Comparison of ENCODE assay signal across 20 cellular contexts in genomic region chr1:20448626-20449215, GRCh38. TPM values are rescaled to one million over a fixed set of nuclear protein-coding genes. Genes with fewer than 3 reads are reported as not detected.
DNase-seq lines count a peak whose midpoint lies in the region; ATAC-seq and TF ChIP-seq lines count a peak whose summit lies in the region.
"Had no signal": no experiment of that assay in that cellular context is flagged by ENCODE, and none has a peak within 500 bp of the region (broad histone marks: within the 10 kb centered on the region; RNA-seq: fewer than 3 reads in every experiment).

No MANE protein-coding gene starts in this region.

- no peak for TF ChIP-seq CTCF in upper lobe of right lung (IDR thresholded peaks at IDR 0.05)
- TF ChIP-seq CTCF in coronary artery (IDR thresholded peaks at IDR 0.05), result no peak

- H2BK120ac ChIP-seq in mesendoderm (ENCODE audit: low read depth, low read length), result no peak overlapping the region

- H3K9me3 ChIP-seq in upper lobe of right lung, result no peaks in the 10 kb centered on the region
- H3K9me3 ChIP-seq: spleen, tibial nerve had no signal

- no peak overlapping the region for H2AK5ac ChIP-seq in mesendoderm (ENCODE audit: low read length)

- H3K56ac ChIP-seq in mesendoderm (ENCODE audit: low read length), result no peak overlapping the region

- no peak overlapping the region for H3K4me2 ChIP-seq in mesendoderm (ENCODE audit: low read length)

- no peak overlapping the region for H3K23ac ChIP-seq in mesendoderm (ENCODE audit: low read length)

- H3K27me3 ChIP-seq in mesendoderm (ENCODE audit: insufficient read depth, low read length, poor library complexity) (no peaks in the 10 kb centered on the region), upper lobe of right lung (no peaks in the 10 kb centered on the region)

- no peaks in the 10 kb centered on the region for H3K79me1 ChIP-seq in mesendoderm (ENCODE audit: low read length)

- ATAC-seq in upper lobe of right lung, result no peak
- ATAC-seq: left lobe of liver, T-helper 17 cell had no signal

- H4K5ac ChIP-seq in mesendoderm (ENCODE audit: low read length), result no peak overlapping the region

- H3K9ac ChIP-seq in mesendoderm (ENCODE audit: low read length), result no peak overlapping the region

- DNase-seq in NCI-H524 (lab: John Stamatoyannopoulos, UW), result peak; percentile 76 to 82
- DNase-seq in NCI-H524 treated with DMSO at 0.1 percent for 48 hours (lab: John Stamatoyannopoulos, UW), result no peak
- DNase-seq in ecto neural progenitor cell (ENCODE audit: low spot score), result peak; percentile 60
- peak; percentile 47 for DNase-seq in mesendoderm
- peak; percentile 27 for DNase-seq in upper lobe of right lung
- DNase-seq in HuH-7.5 (ENCODE audit: low spot score), result no peak
- no peak for DNase-seq in HT-29 (ENCODE audit: low spot score)
- DNase-seq in coronary artery (ENCODE audit: low spot score), result no peak
- DNase-seq: activated B cell treated with CpG ODN at 0.5 μM for 24 hours; activated CD8-positive, alpha-beta memory T cell treated with anti-CD3 and anti-CD28 coated beads for 24 hours; DMS53; effector memory CD4-positive, alpha-beta T cell; NCI-H1092 treated with DMSO at 0.1 percent for 48 hours; SHP77; spleen; T-helper 17 cell had no signal

- no peak overlapping the region for H2BK15ac ChIP-seq in mesendoderm (replicated peaks; ENCODE audit: low read depth)

- no peaks in the 10 kb centered on the region for H3K36me3 ChIP-seq in mesendoderm (ENCODE audit: control insufficient read depth, insufficient read depth, low read length)
- no peaks in the 10 kb centered on the region for H3K36me3 ChIP-seq in upper lobe of right lung
- H3K36me3 ChIP-seq: cardiac muscle cell, spleen, tibial nerve had no signal

- intact Hi-C loops in upper lobe of right lung (cut with DNase I), result no loop called here

- no peaks in the 10 kb centered on the region for H3K4me1 ChIP-seq in mesendoderm (ENCODE audit: control insufficient read depth, low read depth, low read length)
- H3K4me1 ChIP-seq in upper lobe of right lung, result no peaks in the 10 kb centered on the region
- H3K4me1 ChIP-seq: spleen, tibial nerve had no signal

- no CpG with 5 or more reads among the region's 10 CpGs for WGBS in mesendoderm (ENCODE audit: extremely low coverage, insufficient coverage, low lambda C conversion rate)

- H3K27ac ChIP-seq in mesendoderm (ENCODE audit: low read depth, low read length) (no peak overlapping the region), upper lobe of right lung (no peak overlapping the region), coronary artery (no peak overlapping the region)
- H3K27ac ChIP-seq: C4-2B, cardiac muscle cell, spleen, tibial nerve had no signal

- H4K8ac ChIP-seq in mesendoderm (ENCODE audit: low read depth, low read length), result no peak overlapping the region

- H3K79me2 ChIP-seq in mesendoderm (ENCODE audit: control insufficient read depth, insufficient read depth, low read length), result no peaks in the 10 kb centered on the region

- no peak overlapping the region for H3K18ac ChIP-seq in mesendoderm (ENCODE audit: low read length)

- no peak overlapping the region for H3K4me3 ChIP-seq in mesendoderm (ENCODE audit: low read length)
- no peak overlapping the region for H3K4me3 ChIP-seq in upper lobe of right lung
- no peak overlapping the region for H3K4me3 ChIP-seq in coronary artery
- H3K4me3 ChIP-seq: cardiac muscle cell, spleen, tibial nerve had no signal

- H2BK5ac ChIP-seq in mesendoderm (ENCODE audit: low read length), result no peak overlapping the region

- H3K4ac ChIP-seq in mesendoderm (ENCODE audit: low read depth, low read length), result no peak overlapping the region

RNA-seq across cellular contexts. Expression of gene CAMK2N1, which starts 37.3 kb away (rescaled TPM):
- polyA plus RNA-seq in mesendoderm (2013, experiment 1 of 2), result 2.4 TPM
- 2.6 TPM for polyA plus RNA-seq in mesendoderm (2013, experiment 2 of 2)
- total RNA-seq in upper lobe of right lung, result 73.6 TPM
- total RNA-seq in HT-29 (2014; rRNA removed; shearing (Covaris generic)), result 13.9 and 17.0 TPM in 2 replicates

RNA-seq across cellular contexts. Expression of gene MUL1, which starts 59.2 kb away (rescaled TPM):
- polyA plus RNA-seq in mesendoderm (2013, experiment 1 of 2), result 10.8 TPM
- 10.5 TPM for polyA plus RNA-seq in mesendoderm (2013, experiment 2 of 2)
- 34.5 TPM for total RNA-seq in upper lobe of right lung
- 17.3 and 19.1 TPM in 2 replicates for total RNA-seq in HT-29 (2014; rRNA removed; shearing (Covaris generic))

Comparison
In these comparisons a context has a peak if more than half of its experiments do, and no peak if none do; other contexts are left out.
1. DNase-seq: peak in NCI-H524 (2 of 2), ecto neural progenitor cell (single experiment), mesendoderm (single experiment) and upper lobe of right lung (single experiment); none in NCI-H524 treated with DMSO at 0.1 percent for 48 hours (single experiment), HuH-7.5 (single experiment), HT-29 (single experiment) and coronary artery (single experiment).